ENCODE assay signal across 8 cellular contexts in genomic region chr6:139134817-139135577, GRCh38. TPM values are rescaled to one million over a fixed set of nuclear protein-coding genes. Genes with fewer than 3 reads are reported as not detected.
DNase-seq lines count a peak whose midpoint lies in the region; ATAC-seq lines count a peak whose summit lies in the region.

Gene HECA, plus strand, starts transcription at chr6:139135080. Its CDS starts 317 bp downstream, at chr6:139135397.

- no peaks in the 10 kb centered on the region for H3K27me3 Mint-ChIP-seq in effector memory CD8-positive, alpha-beta T cell
- H3K27me3 Mint-ChIP-seq in memory B cell: no peaks in the 10 kb centered on the region

- ATAC-seq in GM21367 (IDR thresholded peaks at IDR 0.05; ENCODE audit: unreplicated experiment): peak; percentile 84
- peak; percentile 82 for ATAC-seq in effector memory CD8-positive, alpha-beta T cell (replicated peaks)
- peak; percentile 73 for ATAC-seq in memory B cell (ENCODE audit: low read depth)

- peak within 1 kb of the TSS; percentile 88 to 95 for H3K4me3 Mint-ChIP-seq in effector memory CD8-positive, alpha-beta T cell
- peak within 1 kb of the TSS; percentile 87 for H3K4me3 Mint-ChIP-seq in memory B cell

- H3K9me3 Mint-ChIP-seq in effector memory CD8-positive, alpha-beta T cell: no peaks in the 10 kb centered on the region
- H3K9me3 Mint-ChIP-seq in memory B cell: no peaks in the 10 kb centered on the region

- peak; percentile 85 for DNase-seq in CMK (ENCODE audit: low read depth)
- peak; percentile 82 for DNase-seq in HT1080 (ENCODE audit: low read depth)
- peak; percentile 83 for DNase-seq in NOMO-1 treated with dmso at 0.1 percent for 144 hours (lab: John Stamatoyannopoulos, UW; ENCODE audit: unreplicated experiment)
- DNase-seq in activated CD8-positive, alpha-beta memory T cell treated with anti-CD3 and anti-CD28 coated beads for 48 hours (ENCODE audit: low read depth in 2 of 3, low spot score in 2 of 3): peak; percentile 97 to 99 (median 98)
- DNase-seq in effector memory CD8-positive, alpha-beta T cell: peak; percentile 100
- DNase-seq in memory B cell (ENCODE audit: low spot score in 2 of 2): peak; percentile 100
- DNase-seq in stimulated activated CD8-positive, alpha-beta memory T cell treated with anti-CD3 and anti-CD28 coated beads, Interleukin-12 subunit alpha, Interleukin-12 subunit beta, amount 100 ng/mL, for 1 hour (ENCODE audit: low read depth): peak; percentile 99

- peaks cover 42 to 54% of the 10 kb centered on the region in 2 donors for H3K4me1 Mint-ChIP-seq in effector memory CD8-positive, alpha-beta T cell (ENCODE audit: low read depth in 2 of 2)
- peaks cover 55% of the 10 kb centered on the region for H3K4me1 Mint-ChIP-seq in memory B cell

- H3K27ac Mint-ChIP-seq in effector memory CD8-positive, alpha-beta T cell: peak within 1 kb of the TSS; percentile 99
- H3K27ac Mint-ChIP-seq in memory B cell: peak within 1 kb of the TSS; percentile 100

- H3K36me3 Mint-ChIP-seq in effector memory CD8-positive, alpha-beta T cell (ENCODE audit: insufficient read depth): peaks cover 51% of the 10 kb centered on the region
- H3K36me3 Mint-ChIP-seq in memory B cell: peaks cover 15% of the 10 kb centered on the region

RNA-seq across cellular contexts. Expression of gene HECA, which starts in this region (rescaled TPM):
- total RNA-seq in HT1080 (2014; rRNA removed; shearing (Covaris generic)): 6.3 and 7.4 TPM in 2 replicates
- 8.0 and 11.0 TPM in 2 replicates for polyA plus RNA-seq in HT1080 (2015; cell fraction: cytosol; rRNA removed)
- 5.6 and 6.0 TPM in 2 replicates for polyA plus RNA-seq in HT1080 (2015; cell fraction: nucleus; rRNA removed)

Comparison
In these comparisons a context has a peak if more than half of its experiments do, and no peak if none do; other contexts are left out.
1. Peak in every context shown above with its lines: DNase-seq and ATAC-seq.